In genomic region chr6:106748547-106749207, GRCh38 we compare ENCODE assay signal across 17 cellular contexts.
DNase-seq lines count a peak whose midpoint lies in the region; ATAC-seq and TF ChIP-seq lines count a peak whose summit lies in the region.
"Had no signal": no experiment of that assay in that cellular context is flagged by ENCODE, and none has a peak within 500 bp of the region (broad histone marks: within the 10 kb centered on the region; RNA-seq: fewer than 3 reads in every experiment).

No MANE protein-coding gene starts in this region.

- H3K27ac ChIP-seq in AG04450 (ENCODE audit: low read depth, low read length): no peak overlapping the region
- H3K27ac ChIP-seq: colonic mucosa, HL-60, upper lobe of left lung had no signal

- POLR2A ChIA-PET in AG04450 (lab: Yijun Ruan, JAX): no interaction called here

- TF ChIP-seq CTCF in AG04450 (IDR thresholded peaks at IDR 0.05; ENCODE audit: low read depth, low read length): 0 out of 2 replicates have a peak, but pooled peaks have one; percentile 7

- DNase-seq in AG04450 (ENCODE audit: low read depth, low spot score): no peak
- peak; percentile 75 for DNase-seq in H7
- DNase-seq in SHP77 treated with DMSO at 0.1 percent for 48 hours (lab: John Stamatoyannopoulos, UW): peak; percentile 69
- DNase-seq in iPS DF 19.7 (ENCODE audit: low read depth, low spot score): peak; percentile 69
- DNase-seq in EL: no peak
- DNase-seq in RKO (ENCODE audit: low spot score): no peak
- DNase-seq: activated CD4-positive, alpha-beta T cell treated with anti-CD3 and anti-CD28 coated beads for 1 hour; activated T-cell treated with anti-CD3 and anti-CD28 coated beads, Interleukin-2, amount 50 U/mL, for 1 hour; AML-193; colonic mucosa; GOT3; kidney; stimulated activated CD8-positive, alpha-beta memory T cell treated with anti-CD3 and anti-CD28 coated beads, Interleukin-4, amount 100 ng/mL, for 48 hours; upper lobe of left lung had no signal

- CTCF ChIA-PET in AG04450 (lab: Charles Lee): interaction anchor here (0.7 kb wide), 1 partner anchor 13 kb away, joined by 3 read pairs; no protein-coding TSS in a partner anchor

- no peaks in the 10 kb centered on the region for H3K36me3 ChIP-seq in H7 (replicated peaks; ENCODE audit: control insufficient read depth, insufficient read depth, low read length)
- H3K36me3 ChIP-seq: colonic mucosa, upper lobe of left lung had no signal

- H3K4me3 ChIP-seq in AG04450 (ENCODE audit: low read depth, low read length): no peak overlapping the region
- H3K4me3 ChIP-seq in H7 (ENCODE audit: insufficient read depth, low read depth, low read length): no peak overlapping the region
- H3K4me3 ChIP-seq: colonic mucosa, upper lobe of left lung had no signal

- no peak for ATAC-seq in GM21447 (IDR thresholded peaks at IDR 0.05; ENCODE audit: unreplicated experiment)
- no peak for ATAC-seq in HG02588 (IDR thresholded peaks at IDR 0.05; ENCODE audit: unreplicated experiment)

- no peaks in the 10 kb centered on the region for H3K9me3 ChIP-seq in AG04450 (ENCODE audit: control insufficient read depth, insufficient read depth, low read length)
- H3K9me3 ChIP-seq: colonic mucosa, upper lobe of left lung had no signal

- H3K27me3 ChIP-seq in AG04450 (ENCODE audit: control insufficient read depth, insufficient read depth, low read length) (peaks cover 4% of the 10 kb centered on the region), H7 (ENCODE audit: control insufficient read depth, insufficient read depth, low read length) (no peaks in the 10 kb centered on the region)
- H3K27me3 ChIP-seq: colonic mucosa, upper lobe of left lung had no signal

Comparison
In these comparisons a context has a peak if more than half of its experiments do, and no peak if none do; other contexts are left out.
1. DNase-seq: peak in H7 (single experiment), SHP77 treated with DMSO at 0.1 percent for 48 hours (single experiment) and iPS DF 19.7 (single experiment); none in AG04450 (single experiment), EL (single experiment) and RKO (single experiment).